7 cellular contexts compared by ENCODE assay signal in the genomic region with DNA sequence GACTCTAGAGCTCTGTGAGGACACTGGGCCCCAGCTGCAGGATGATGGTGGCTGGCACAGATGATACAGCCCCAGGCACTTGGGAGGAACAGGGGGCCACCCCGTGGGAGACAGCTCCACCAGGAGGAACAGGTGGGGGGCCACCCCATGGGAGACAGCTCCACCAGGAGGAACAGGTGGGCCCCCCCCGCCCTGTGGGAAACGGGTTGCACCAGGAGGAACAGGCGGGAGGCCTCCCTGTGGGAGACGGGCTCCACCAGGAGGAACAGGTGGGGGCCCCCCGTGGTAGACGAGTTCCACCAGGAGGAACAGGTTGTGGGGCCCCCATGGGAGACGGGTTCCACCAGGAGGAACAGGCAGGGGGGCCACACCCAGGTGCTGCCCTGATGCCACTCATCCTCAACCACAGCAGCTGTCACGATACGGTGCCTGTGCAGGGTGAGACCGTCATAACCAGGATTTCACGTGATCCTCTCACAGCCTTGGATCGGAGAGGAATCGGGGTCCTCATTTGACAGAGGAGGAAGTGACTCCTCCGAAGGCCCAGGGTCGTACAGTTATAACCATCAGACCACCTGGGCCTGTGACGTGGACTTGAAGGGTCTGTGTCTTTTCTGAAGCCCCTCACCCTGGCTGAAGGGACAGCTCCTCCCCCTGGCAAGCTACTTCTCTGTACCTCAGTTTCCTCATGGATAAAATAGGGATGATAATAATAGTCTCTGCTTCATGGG.
"Had no signal": no experiment of that assay in that cellular context is flagged by ENCODE, and none has a peak within 500 bp of the region (broad histone marks: within the 10 kb centered on the region; RNA-seq: fewer than 3 reads in every experiment).

No MANE protein-coding gene starts in this region.

- ATAC-seq: activated naive CD4-positive, alpha-beta T cell treated with anti-CD3 and anti-CD28 coated beads, Interleukin-2, amount 50 U/mL, for 72 hours; heart left ventricle had no signal

- DNase-seq: activated T-cell treated with anti-CD3 and anti-CD28 coated beads, Interleukin-2, amount 50 U/mL, for 1 hour; foreskin melanocyte; heart left ventricle; left ventricle myocardium inferior; retina; stimulated activated CD4-positive, alpha-beta T cell treated with anti-CD3 and anti-CD28 coated beads, Interleukin-4, amount 100 ng/mL, for 4 hours had no signal
